ENCODE assay signal across 10 cellular contexts in the genomic region with DNA sequence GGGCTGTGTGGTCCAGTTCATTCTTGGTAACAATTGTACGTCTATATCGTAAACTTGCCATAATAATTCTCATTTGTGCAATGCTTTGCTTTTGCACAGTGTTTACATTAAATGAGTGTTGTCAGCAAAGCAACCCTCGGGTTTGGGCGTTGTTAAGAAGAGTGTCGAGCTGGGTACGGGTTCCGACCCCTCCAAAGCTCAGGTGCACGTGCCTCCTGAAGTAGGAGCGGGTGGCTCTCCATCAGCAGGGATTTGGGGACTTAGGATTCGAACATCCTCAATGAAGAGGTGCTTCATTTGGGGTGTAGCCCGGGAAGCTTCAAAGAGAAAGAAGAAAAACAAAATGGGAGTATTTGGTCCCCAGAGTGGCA. TPM values are rescaled to one million over a fixed set of nuclear protein-coding genes. Genes with fewer than 3 reads are reported as not detected.
A peak's percentile ranks its signal among the peaks of the same experiment; 100 is the strongest.
DNase-seq lines count a peak whose midpoint lies in the region; ATAC-seq and TF ChIP-seq lines count a peak whose summit lies in the region.
"Had no signal": no experiment of that assay in that cellular context is flagged by ENCODE, and none has a peak within 500 bp of the region (broad histone marks: within the 10 kb centered on the region; RNA-seq: fewer than 3 reads in every experiment).

No MANE protein-coding gene starts in this region.

- intact Hi-C loops in testis (cut with DNase I; ENCODE audit: low total_unique reads) (no loop called here), tibial artery (cut with DNase I; ENCODE audit: low total_unique reads) (no loop called here)

- POLR2A ChIA-PET in activated naive CD8-positive, alpha-beta T cell treated with anti-CD3 and anti-CD28 coated beads, Interleukin-2, amount 10 ng/mL, durations not matched to agents 7 days and 5 days (lab: Charles Lee) = no interaction called here

- H3K27me3 ChIP-seq in testis (no peaks in the 10 kb centered on the region), tibial artery (peaks cover 0 to 18% of the 10 kb centered on the region in 2 donors)

- no peak overlapping the region for H3K27ac Mint-ChIP-seq in activated T-cell treated with anti-CD3 and anti-CD28 coated beads, Interleukin-2, amount 50 U/mL, for 24 hours
- H3K27ac Mint-ChIP-seq in activated naive CD8-positive, alpha-beta T cell treated with anti-CD3 and anti-CD28 coated beads, Interleukin-2, amount 10 ng/mL, durations not matched to agents 7 days and 5 days = no peak overlapping the region
- H3K27ac Mint-ChIP-seq in memory B cell = no peak overlapping the region

- peak overlapping the region; percentile 68 for H3K4me3 Mint-ChIP-seq in activated T-cell treated with anti-CD3 and anti-CD28 coated beads, Interleukin-2, amount 50 U/mL, for 24 hours
- H3K4me3 Mint-ChIP-seq in activated naive CD8-positive, alpha-beta T cell treated with anti-CD3 and anti-CD28 coated beads, Interleukin-2, amount 10 ng/mL, durations not matched to agents 7 days and 5 days = peak overlapping the region; percentile 78
- peak overlapping the region; percentile 76 for H3K4me3 Mint-ChIP-seq in memory B cell

- DNase-seq in activated T-cell treated with anti-CD3 and anti-CD28 coated beads, Interleukin-2, amount 50 U/mL, for 24 hours = no peak
- DNase-seq in activated T-cell treated with anti-CD3 and anti-CD28 coated beads for 4 hours = no peak
- DNase-seq in activated naive CD8-positive, alpha-beta T cell treated with anti-CD3 and anti-CD28 coated beads, Interleukin-2, amount 10 ng/mL, durations not matched to agents 7 days and 5 days = no peak
- peak in 1 of 2 donors; percentile 11 for DNase-seq in memory B cell (ENCODE audit: low spot score in 2 of 2)
- DNase-seq in testis = peak; percentile 20
- DNase-seq in tibial artery = no peak
- no peak for DNase-seq in NCI-H345 treated with DMSO at 0.1 percent for 48 hours (lab: John Stamatoyannopoulos, UW; ENCODE audit: unreplicated experiment)

- ATAC-seq in activated naive CD8-positive, alpha-beta T cell treated with anti-CD3 and anti-CD28 coated beads, Interleukin-2, amount 10 ng/mL, durations not matched to agents 7 days and 5 days (ENCODE audit: low read depth) = peak; percentile 6
- ATAC-seq in memory B cell (ENCODE audit: low read depth) = no peak
- ATAC-seq in HG03439 (IDR thresholded peaks at IDR 0.05; ENCODE audit: unreplicated experiment) = no peak

- TF ChIP-seq CTCF in testis (IDR thresholded peaks at IDR 0.05) = no peak
- TF ChIP-seq CTCF in tibial artery (IDR thresholded peaks at IDR 0.05) = no peak

- H3K4me1 ChIP-seq in testis (no peaks in the 10 kb centered on the region), tibial artery (peaks cover 0 to 11% (median 0%) of the 10 kb centered on the region in 4 donors)

- H3K36me3 ChIP-seq in testis (ENCODE audit: low read depth, missing control alignments) (no peaks in the 10 kb centered on the region), tibial artery (no peaks in the 10 kb centered on the region)

- H3K4me3 ChIP-seq in testis (peak overlapping the region; percentile 61 to 67), tibial artery (no peak overlapping the region)

- WGBS in testis, 2 donors = 22 to 23% methylated on average over 11 of the region's 11 CpGs

- H3K4me1 Mint-ChIP-seq in activated T-cell treated with anti-CD3 and anti-CD28 coated beads, Interleukin-2, amount 50 U/mL, for 24 hours (ENCODE audit: low read depth) = peaks cover 9% of the 10 kb centered on the region
- H3K4me1 Mint-ChIP-seq in activated naive CD8-positive, alpha-beta T cell treated with anti-CD3 and anti-CD28 coated beads, Interleukin-2, amount 10 ng/mL, durations not matched to agents 7 days and 5 days = peaks cover 8% of the 10 kb centered on the region
- peaks cover 6% of the 10 kb centered on the region for H3K4me1 Mint-ChIP-seq in memory B cell

- no peaks in the 10 kb centered on the region for H3K9me3 Mint-ChIP-seq in activated T-cell treated with anti-CD3 and anti-CD28 coated beads, Interleukin-2, amount 50 U/mL, for 24 hours
- H3K9me3 Mint-ChIP-seq in activated naive CD8-positive, alpha-beta T cell treated with anti-CD3 and anti-CD28 coated beads, Interleukin-2, amount 10 ng/mL, durations not matched to agents 7 days and 5 days = no peaks in the 10 kb centered on the region
- H3K9me3 Mint-ChIP-seq in memory B cell = peaks cover 3% of the 10 kb centered on the region

- H3K27me3 Mint-ChIP-seq in activated T-cell treated with anti-CD3 and anti-CD28 coated beads, Interleukin-2, amount 50 U/mL, for 24 hours = peaks cover 61% of the 10 kb centered on the region
- peaks cover 31% of the 10 kb centered on the region for H3K27me3 Mint-ChIP-seq in activated naive CD8-positive, alpha-beta T cell treated with anti-CD3 and anti-CD28 coated beads, Interleukin-2, amount 10 ng/mL, durations not matched to agents 7 days and 5 days
- H3K27me3 Mint-ChIP-seq in memory B cell = peaks cover 17% of the 10 kb centered on the region

- no peaks in the 10 kb centered on the region for H3K36me3 Mint-ChIP-seq in activated T-cell treated with anti-CD3 and anti-CD28 coated beads, Interleukin-2, amount 50 U/mL, for 24 hours (ENCODE audit: low read depth)
- no peaks in the 10 kb centered on the region for H3K36me3 Mint-ChIP-seq in activated naive CD8-positive, alpha-beta T cell treated with anti-CD3 and anti-CD28 coated beads, Interleukin-2, amount 10 ng/mL, durations not matched to agents 7 days and 5 days
- H3K36me3 Mint-ChIP-seq in memory B cell = no peaks in the 10 kb centered on the region

- no peak for TF ChIP-seq POLR2A in testis (IDR thresholded peaks at IDR 0.05)

- H3K9me3 ChIP-seq in testis = no peaks in the 10 kb centered on the region
- H3K9me3 ChIP-seq in tibial artery = no peaks in the 10 kb centered on the region

- H3K27ac ChIP-seq in testis (peak overlapping the region in 1 of 2 donors; percentile 56), tibial artery (no peak overlapping the region)

RNA-seq across cellular contexts. Expression of a gene that starts 1.0 kb away (rescaled TPM):
- under 1 TPM; 0.08 to 0.09 TPM for total RNA-seq in activated naive CD8-positive, alpha-beta T cell treated with anti-CD3 and anti-CD28 coated beads, Interleukin-2, amount 10 ng/mL, durations not matched to agents 7 days and 5 days
- 1 to 10 TPM; 5.7 to 7.5 TPM for total RNA-seq in testis
- polyA plus RNA-seq in testis (ENCODE audit: insufficient read depth, low read depth, low replicate concordance) = 2.9 TPM

RNA-seq across cellular contexts. Expression of a gene that starts 16.3 kb away (rescaled TPM):
- not detected for total RNA-seq in activated naive CD8-positive, alpha-beta T cell treated with anti-CD3 and anti-CD28 coated beads, Interleukin-2, amount 10 ng/mL, durations not matched to agents 7 days and 5 days
- not detected for total RNA-seq in testis
- polyA plus RNA-seq in testis (ENCODE audit: insufficient read depth, low read depth, low replicate concordance) = not detected
- total RNA-seq: posterior vena cava, RPMI7951 had no signal

RNA-seq across cellular contexts. Expression of a gene that starts 34.1 kb away (rescaled TPM):
- not detected for total RNA-seq in activated naive CD8-positive, alpha-beta T cell treated with anti-CD3 and anti-CD28 coated beads, Interleukin-2, amount 10 ng/mL, durations not matched to agents 7 days and 5 days
- total RNA-seq in testis = under 1 TPM in 1 of 2 donors, not detected in 1; 0.62 TPM
- not detected for polyA plus RNA-seq in testis (ENCODE audit: insufficient read depth, low read depth, low replicate concordance)
- total RNA-seq: posterior vena cava, RPMI7951 had no signal

RNA-seq across cellular contexts. Expression of a gene that starts 37.4 kb away (rescaled TPM):
- not detected for total RNA-seq in activated naive CD8-positive, alpha-beta T cell treated with anti-CD3 and anti-CD28 coated beads, Interleukin-2, amount 10 ng/mL, durations not matched to agents 7 days and 5 days
- 1 to 10 TPM; 2.5 to 3.9 TPM for total RNA-seq in testis
- 1.5 TPM for polyA plus RNA-seq in testis (ENCODE audit: insufficient read depth, low read depth, low replicate concordance)

Comparison
In these comparisons a context has a peak if more than half of its experiments do, and no peak if none do; other contexts are left out.
1. H3K4me3 ChIP-seq: peak in testis (2 of 2); none in tibial artery (0 of 2).
2. RNA of a gene that starts 1.0 kb away (total RNA-seq): 5.7 to 7.5 TPM in testis; 0.08 to 0.09 TPM in activated naive CD8-positive, alpha-beta T cell treated with anti-CD3 and anti-CD28 coated beads, Interleukin-2, amount 10 ng/mL, durations not matched to agents 7 days and 5 days; every median in the first group is over 4 times any median in the second.
3. Peak in every context shown above with its lines, with median percentiles within 50 percentile points of each other: H3K4me3 Mint-ChIP-seq.